Comparison of ENCODE assay signal across 1 cellular context in genomic region chr2:187497858-187498463, GRCh38.
TF ChIP-seq lines count a peak whose summit lies in the region.

No MANE protein-coding gene starts in this region.

TF ChIP-seq in GM23338, 12 proteins besides CTCF, POLR2A, EP300 and RAD21 (continued from another document):
- TF ChIP-seq REST (IDR thresholded peaks at IDR 0.05; ENCODE audit: unreplicated experiment) (no peak), EZH2 (IDR thresholded peaks at IDR 0.05; ENCODE audit: low read depth, unreplicated experiment) (no peak)
TF ChIP-seq in GM23338: peak in this region for 0.
